9 cellular contexts compared by ENCODE assay signal in the genomic region with DNA sequence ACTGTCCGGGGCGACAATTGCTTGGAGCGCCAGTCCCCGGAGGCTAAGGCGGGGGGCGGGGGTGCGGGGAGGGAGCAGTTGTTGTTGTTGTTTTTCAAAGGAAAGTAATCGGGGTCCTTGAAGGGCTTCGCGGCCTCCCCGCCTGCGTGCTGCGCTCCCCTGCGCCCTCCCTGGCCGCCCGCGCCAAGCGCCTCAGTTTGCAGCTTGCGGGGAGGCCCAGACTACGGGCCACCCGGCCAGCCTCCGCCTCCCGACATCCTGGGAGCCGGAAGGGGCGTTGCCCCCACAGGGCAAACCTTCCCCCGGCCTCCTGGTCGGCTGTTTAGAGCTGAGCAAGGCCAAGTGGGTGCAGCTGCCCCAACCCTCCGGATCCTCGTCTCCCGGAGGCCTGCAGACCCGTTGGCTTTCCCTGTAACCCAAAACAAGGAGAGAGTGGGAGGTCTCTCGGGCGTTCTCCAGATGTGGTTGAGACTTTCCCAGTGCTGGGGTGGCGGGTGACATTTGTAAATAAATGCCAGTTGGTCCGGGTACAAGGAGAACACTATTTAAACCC. TPM values are rescaled to one million over a fixed set of nuclear protein-coding genes. Genes with fewer than 3 reads are reported as not detected.
DNase-seq lines count a peak whose midpoint lies in the region; ATAC-seq and TF ChIP-seq lines count a peak whose summit lies in the region.
"Had no signal": no experiment of that assay in that cellular context is flagged by ENCODE, and none has a peak within 500 bp of the region (broad histone marks: within the 10 kb centered on the region; RNA-seq: fewer than 3 reads in every experiment).

No MANE protein-coding gene starts in this region.

- no peak overlapping the region for H3K27ac ChIP-seq in coronary artery

- H3K4me3 ChIP-seq in coronary artery (peak overlapping the region; percentile 55), skeletal muscle satellite cell (ENCODE audit: low read length) (no peak overlapping the region)

- no peak for TF ChIP-seq CTCF in coronary artery (IDR thresholded peaks at IDR 0.05)

- peaks cover 70% of the 10 kb centered on the region for H3K27me3 Mint-ChIP-seq in activated CD4-positive, alpha-beta T cell treated with anti-CD3 and anti-CD28 coated beads for 36 hours

- peaks cover 85% of the 10 kb centered on the region for H3K27me3 ChIP-seq in skeletal muscle satellite cell (ENCODE audit: control insufficient read depth, insufficient read depth, low read length)

- H3K9me3 ChIP-seq in skeletal muscle satellite cell (replicated peaks; ENCODE audit: low read length): no peaks in the 10 kb centered on the region

- H3K4me3 Mint-ChIP-seq in activated CD4-positive, alpha-beta T cell treated with anti-CD3 and anti-CD28 coated beads for 36 hours: peak overlapping the region; percentile 26
- H3K4me3 Mint-ChIP-seq: activated naive CD4-positive, alpha-beta T cell treated with anti-CD3 and anti-CD28 coated beads, Interleukin-2, amount 10 ng/mL, durations not matched to agents 7 days and 5 days had no signal

- no peak overlapping the region for H3K9ac ChIP-seq in skeletal muscle satellite cell (ENCODE audit: low read depth, low read length)

- no peaks in the 10 kb centered on the region for H3K9me3 Mint-ChIP-seq in activated CD4-positive, alpha-beta T cell treated with anti-CD3 and anti-CD28 coated beads for 36 hours (ENCODE audit: low read depth)
- H3K9me3 Mint-ChIP-seq: activated naive CD4-positive, alpha-beta T cell treated with anti-CD3 and anti-CD28 coated beads, Interleukin-2, amount 10 ng/mL, durations not matched to agents 7 days and 5 days had no signal

- H3K4me2 ChIP-seq in skeletal muscle satellite cell (ENCODE audit: low read length): peak overlapping the region; percentile 59

- in situ Hi-C loops in KBM-7 (cut with MboI; ENCODE audit: low pct_unique_long_range_greater_than_20kb, low sequenced_read_pairs): no loop called here

- intact Hi-C loops in activated CD4-positive, alpha-beta T cell treated with anti-CD3 and anti-CD28 coated beads for 36 hours (cut with DNase I, micrococcal nuclease): no loop called here

- POLR2A ChIA-PET in activated CD4-positive, alpha-beta T cell treated with anti-CD3 and anti-CD28 coated beads for 36 hours (lab: Charles Lee): no interaction called here

- CTCF ChIA-PET in activated CD4-positive, alpha-beta T cell treated with anti-CD3 and anti-CD28 coated beads for 36 hours (lab: Charles Lee): interaction anchor here (1.2 to 6.4 kb wide), 2 partner anchors 18 to 458 kb away, joined by 7 to 30 read pairs; no protein-coding TSS in a partner anchor

- H3K36me3 Mint-ChIP-seq in activated CD4-positive, alpha-beta T cell treated with anti-CD3 and anti-CD28 coated beads for 36 hours (ENCODE audit: low read depth): no peaks in the 10 kb centered on the region
- H3K36me3 Mint-ChIP-seq: activated naive CD4-positive, alpha-beta T cell treated with anti-CD3 and anti-CD28 coated beads, Interleukin-2, amount 10 ng/mL, durations not matched to agents 7 days and 5 days had no signal

- peak; percentile 54 for ATAC-seq in activated CD4-positive, alpha-beta T cell treated with anti-CD3 and anti-CD28 coated beads for 36 hours

- peak; percentile 71 for DNase-seq in activated CD4-positive, alpha-beta T cell treated with anti-CD3 and anti-CD28 coated beads for 36 hours
- no peak for DNase-seq in activated CD4-positive, alpha-beta T cell treated with anti-CD3 and anti-CD28 coated beads, Interleukin-2, amount 50 U/mL, for 4 hours
- DNase-seq in KBM-7: peak; percentile 75
- no peak for DNase-seq in coronary artery (ENCODE audit: low spot score)
- DNase-seq in KG1 (lab: John Stamatoyannopoulos, UW): no peak
- no peak for DNase-seq in NCI-H128 (lab: John Stamatoyannopoulos, UW; ENCODE audit: unreplicated experiment)
- DNase-seq in NCI-H1694 treated with DMSO at 0.1 percent for 48 hours (lab: John Stamatoyannopoulos, UW): no peak
- DNase-seq: activated naive CD4-positive, alpha-beta T cell treated with anti-CD3 and anti-CD28 coated beads, Interleukin-2, amount 10 ng/mL, durations not matched to agents 7 days and 5 days had no signal

- H3K4me1 ChIP-seq in skeletal muscle satellite cell (ENCODE audit: control insufficient read depth, insufficient read depth, low read length): peaks cover 20% of the 10 kb centered on the region

- no peak overlapping the region for H3K27ac Mint-ChIP-seq in activated CD4-positive, alpha-beta T cell treated with anti-CD3 and anti-CD28 coated beads for 36 hours
- H3K27ac Mint-ChIP-seq: activated naive CD4-positive, alpha-beta T cell treated with anti-CD3 and anti-CD28 coated beads, Interleukin-2, amount 10 ng/mL, durations not matched to agents 7 days and 5 days had no signal

- peaks cover 28% of the 10 kb centered on the region for H3K4me1 Mint-ChIP-seq in activated CD4-positive, alpha-beta T cell treated with anti-CD3 and anti-CD28 coated beads for 36 hours

- no peaks in the 10 kb centered on the region for H3K36me3 ChIP-seq in skeletal muscle satellite cell (ENCODE audit: insufficient read depth, low read length)

RNA-seq across cellular contexts. Expression of gene SIX3, which starts 3.7 kb away (rescaled TPM):
- total RNA-seq in activated CD4-positive, alpha-beta T cell treated with anti-CD3 and anti-CD28 coated beads for 36 hours: not detected
- 1.1 and 2.3 TPM in 2 replicates for total RNA-seq in skeletal muscle satellite cell (2012; rRNA removed)

Comparison
In these comparisons a context has a peak if more than half of its experiments do, and no peak if none do; other contexts are left out.
1. DNase-seq: peak in activated CD4-positive, alpha-beta T cell treated with anti-CD3 and anti-CD28 coated beads for 36 hours (single experiment) and KBM-7 (single experiment); none in activated CD4-positive, alpha-beta T cell treated with anti-CD3 and anti-CD28 coated beads, Interleukin-2, amount 50 U/mL, for 4 hours (0 of 2), coronary artery (single experiment), KG1 (single experiment), NCI-H128 (single experiment) and NCI-H1694 treated with DMSO at 0.1 percent for 48 hours (single experiment).